In the genomic region with DNA sequence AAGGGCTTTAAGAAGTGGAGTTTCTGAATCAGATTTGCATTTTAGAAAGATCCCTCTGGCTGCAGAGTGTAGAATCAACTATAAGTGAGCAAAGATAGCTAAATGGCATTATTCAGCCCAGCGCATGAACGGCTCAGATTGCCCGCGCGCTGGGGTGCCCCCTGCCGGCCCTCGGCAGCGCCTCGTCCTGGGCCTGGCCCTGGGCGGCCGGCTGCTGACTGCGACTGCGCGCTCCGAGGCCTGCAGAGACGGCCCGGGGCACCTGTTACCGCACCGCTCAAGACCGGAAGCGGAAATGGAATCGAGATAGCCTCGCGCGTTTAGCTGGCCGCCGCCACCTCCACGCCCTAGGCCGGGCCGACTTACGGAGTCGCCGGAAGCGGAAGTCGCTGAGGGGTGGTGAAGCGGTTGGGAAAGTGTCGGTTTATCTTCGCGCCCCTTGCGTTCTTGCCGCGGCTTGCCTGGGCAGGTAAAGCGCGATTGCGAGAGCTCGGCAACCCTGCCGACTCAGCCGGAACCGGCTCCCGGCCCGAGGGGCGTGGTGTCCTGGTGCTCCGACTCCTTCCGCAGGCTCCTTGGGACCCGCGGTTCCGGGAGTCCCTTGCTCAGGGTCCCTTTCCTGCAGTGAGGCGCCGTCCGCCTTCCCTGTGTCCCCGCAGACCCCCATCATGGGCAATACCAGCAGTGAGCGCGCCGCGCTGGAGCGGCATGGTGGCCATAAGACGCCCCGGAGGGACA, we compare ENCODE assay signal across 8 cellular contexts. TPM values are rescaled to one million over a fixed set of nuclear protein-coding genes. Genes with fewer than 3 reads are reported as not detected.
DNase-seq lines count a peak whose midpoint lies in the region; TF ChIP-seq lines count a peak whose summit lies in the region.

A gene with protein sequence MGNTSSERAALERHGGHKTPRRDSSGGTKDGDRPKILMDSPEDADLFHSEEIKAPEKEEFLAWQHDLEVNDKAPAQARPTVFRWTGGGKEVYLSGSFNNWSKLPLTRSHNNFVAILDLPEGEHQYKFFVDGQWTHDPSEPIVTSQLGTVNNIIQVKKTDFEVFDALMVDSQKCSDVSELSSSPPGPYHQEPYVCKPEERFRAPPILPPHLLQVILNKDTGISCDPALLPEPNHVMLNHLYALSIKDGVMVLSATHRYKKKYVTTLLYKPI (plus strand): TSS at position 557 of the 738 bp plus-strand sequence. CDS start 112 bp downstream, at position 669.

- peak within 1 kb of the TSS; percentile 83 for H3K27ac Mint-ChIP-seq in HFFc6
- H3K27ac Mint-ChIP-seq in activated naive CD4-positive, alpha-beta T cell treated with anti-CD3 and anti-CD28 coated beads, Interleukin-2, amount 10 ng/mL, durations not matched to agents 7 days and 5 days, result peak within 1 kb of the TSS; percentile 94

- H3K27ac ChIP-seq in suprapubic skin, result peak within 1 kb of the TSS; percentile 96

- DNase-seq in GM10248 (ENCODE audit: extremely low spot score) (peak; percentile 98), HFFc6 (peak; percentile 96), NAMALWA (ENCODE audit: low spot score) (peak; percentile 98), SK-N-DZ (ENCODE audit: low spot score) (peak; percentile 99), germinal center (ENCODE audit: low spot score) (peak; percentile 96), nucleus accumbens (lab: John Stamatoyannopoulos, UW) (peak; percentile 68 to 97 (median 91)), suprapubic skin (ENCODE audit: low spot score in 2 of 2) (peak; percentile 96 to 97)
- peak; percentile 98 for DNase-seq in activated naive CD4-positive, alpha-beta T cell treated with anti-CD3 and anti-CD28 coated beads, Interleukin-2, amount 10 ng/mL, durations not matched to agents 7 days and 5 days

- peak; percentile 96 for TF ChIP-seq CTCF in GM10248 (IDR thresholded peaks at IDR 0.05; ENCODE audit: control extremely low read depth, extremely low read depth, low read depth, missing control alignments)
- peak; percentile 93 for TF ChIP-seq CTCF in HFFc6 (IDR thresholded peaks at IDR 0.05)
- TF ChIP-seq CTCF in suprapubic skin (IDR thresholded peaks at IDR 0.05), result peak; percentile 74 to 97

- WGBS in suprapubic skin, result 3% methylated on average over 6 of the region's 68 CpGs

- peaks cover 14% of the 10 kb centered on the region for H3K36me3 ChIP-seq in suprapubic skin

- peaks cover 3% of the 10 kb centered on the region for H3K27me3 Mint-ChIP-seq in HFFc6 (ENCODE audit: insufficient read depth)
- peaks cover 3% of the 10 kb centered on the region for H3K27me3 Mint-ChIP-seq in activated naive CD4-positive, alpha-beta T cell treated with anti-CD3 and anti-CD28 coated beads, Interleukin-2, amount 10 ng/mL, durations not matched to agents 7 days and 5 days

- H3K36me3 Mint-ChIP-seq in HFFc6 (ENCODE audit: low read depth), result peaks cover 10% of the 10 kb centered on the region
- H3K36me3 Mint-ChIP-seq in activated naive CD4-positive, alpha-beta T cell treated with anti-CD3 and anti-CD28 coated beads, Interleukin-2, amount 10 ng/mL, durations not matched to agents 7 days and 5 days, result peaks cover 36% of the 10 kb centered on the region

- CTCF ChIA-PET in GM10248 (lab: Yijun Ruan, JAX), result interaction anchor here (0.7 to 3.5 kb wide), 12 partner anchors 10 to 241 kb away, joined by 3 to 37 read pairs (median 4); no protein-coding TSS in a partner anchor
- CTCF ChIA-PET in activated naive CD4-positive, alpha-beta T cell treated with anti-CD3 and anti-CD28 coated beads, Interleukin-2, amount 10 ng/mL, durations not matched to agents 7 days and 5 days (lab: Charles Lee), result interaction anchor here (0.5 to 2.0 kb wide), 8 partner anchors 8 to 235 kb away, joined by 3 to 8 read pairs (median 4); no protein-coding TSS in a partner anchor

- H3K9me3 Mint-ChIP-seq in HFFc6, result no peaks in the 10 kb centered on the region
- no peaks in the 10 kb centered on the region for H3K9me3 Mint-ChIP-seq in activated naive CD4-positive, alpha-beta T cell treated with anti-CD3 and anti-CD28 coated beads, Interleukin-2, amount 10 ng/mL, durations not matched to agents 7 days and 5 days

- no peaks in the 10 kb centered on the region for H3K9me3 ChIP-seq in suprapubic skin

- H3K27me3 ChIP-seq in suprapubic skin, result no peaks in the 10 kb centered on the region

- TF ChIP-seq EP300 in suprapubic skin (IDR thresholded peaks at IDR 0.05), result no peak

- H3K4me1 Mint-ChIP-seq in HFFc6 (ENCODE audit: low read depth), result peaks cover 30% of the 10 kb centered on the region
- H3K4me1 Mint-ChIP-seq in activated naive CD4-positive, alpha-beta T cell treated with anti-CD3 and anti-CD28 coated beads, Interleukin-2, amount 10 ng/mL, durations not matched to agents 7 days and 5 days, result peaks cover 59% of the 10 kb centered on the region

- POLR2A ChIA-PET in GM10248 (lab: Yijun Ruan, JAX), result no interaction called here

- H3K4me1 ChIP-seq in suprapubic skin, result peaks cover 41% of the 10 kb centered on the region

- peak in 1 of 2 donors; percentile 53 for TF ChIP-seq POLR2A in suprapubic skin (IDR thresholded peaks at IDR 0.05)

- peak within 1 kb of the TSS; percentile 96 for H3K4me3 Mint-ChIP-seq in HFFc6
- H3K4me3 Mint-ChIP-seq in activated naive CD4-positive, alpha-beta T cell treated with anti-CD3 and anti-CD28 coated beads, Interleukin-2, amount 10 ng/mL, durations not matched to agents 7 days and 5 days, result peak within 1 kb of the TSS; percentile 91

- peak within 1 kb of the TSS; percentile 96 for H3K4me3 ChIP-seq in suprapubic skin

RNA-seq across cellular contexts. Expression of the gene that starts here (rescaled TPM):
- total RNA-seq in HFFc6 (2021; fragmentation: NEBNext Ultra II Directional; extraction: Animal tissue kit (Norgen Biotek cat#: 25700)), result 10 to 100 TPM; 14.7 to 19.5 (median 18.0) TPM
- 32.5 and 37.6 TPM in 2 replicates for polyA plus RNA-seq in SK-N-DZ (2014; cell fraction: cytosol; rRNA removed)
- polyA plus RNA-seq in SK-N-DZ (2014; cell fraction: nucleus; rRNA removed), result 31.4 and 38.1 TPM in 2 replicates
- total RNA-seq in suprapubic skin, result 10 to 100 TPM; 11.3 to 28.6 (median 15.1) TPM

Comparison
In these comparisons a context has a peak if more than half of its experiments do, and no peak if none do; other contexts are left out.
1. Peak in every context shown above with its lines: DNase-seq, H3K4me3 ChIP-seq and H3K27ac ChIP-seq.